ENCODE assay signal across 1 cellular context in the genomic region with DNA sequence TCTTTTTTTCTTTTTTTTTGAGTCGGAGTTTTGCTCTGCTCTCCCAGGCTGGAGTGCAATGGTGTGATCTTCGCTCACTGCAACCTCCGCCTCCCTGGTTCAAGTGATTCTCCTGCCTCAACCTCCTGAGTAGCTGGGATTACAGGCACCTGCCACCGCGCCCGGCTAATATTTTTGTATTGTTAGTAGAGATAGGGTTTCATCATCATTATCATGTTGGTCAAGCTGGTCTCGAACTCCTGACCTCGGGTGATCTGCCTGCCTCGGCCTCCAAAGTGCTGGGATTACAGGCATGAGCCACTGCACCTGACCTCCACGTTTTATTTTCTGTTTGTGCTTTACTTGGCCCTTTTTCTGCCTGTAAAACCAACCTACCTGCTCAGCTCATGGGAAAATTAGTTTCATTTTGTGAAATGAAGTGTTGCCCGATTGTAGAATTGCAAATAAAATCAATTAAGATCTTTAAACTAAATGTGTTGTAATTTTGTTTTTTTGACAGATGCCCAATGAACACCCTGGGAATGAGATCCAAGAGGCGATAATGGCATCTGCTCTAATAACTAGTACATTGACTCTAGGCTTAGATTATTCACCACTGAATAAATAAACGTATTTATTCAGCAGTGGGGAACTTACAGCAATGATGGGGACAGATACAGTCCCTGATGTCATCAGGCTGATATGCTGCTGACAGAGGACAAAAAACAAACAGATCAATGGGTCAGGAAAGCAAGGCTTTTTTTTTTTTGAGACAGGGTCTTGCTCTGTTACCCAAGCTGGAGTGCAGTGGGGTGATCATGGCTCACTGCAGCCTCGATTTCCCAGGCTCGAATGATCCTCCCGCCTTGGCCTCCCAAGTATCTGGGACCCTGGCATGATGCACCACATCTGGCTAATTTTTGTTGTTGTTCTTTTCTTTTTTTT.
TF ChIP-seq lines count a peak whose summit lies in the region.

No MANE protein-coding gene starts in this region.

TF ChIP-seq in HEK293, 187 proteins besides CTCF, POLR2A, EP300 and RAD21:
- TF ChIP-seq PRDM1 (tag by site-specific recombination; IDR thresholded peaks at IDR 0.05) (no peak), ZNF629 (tag by site-specific recombination; IDR thresholded peaks at IDR 0.05) (peak; percentile 47; the same call in 1 of the 2 replicates), ZNF2 (tag by site-specific recombination; IDR thresholded peaks at IDR 0.05) (no peak), ZNF585B (tag by site-specific recombination; IDR thresholded peaks at IDR 0.05) (no peak)
- TF ChIP-seq, protein P1, sequence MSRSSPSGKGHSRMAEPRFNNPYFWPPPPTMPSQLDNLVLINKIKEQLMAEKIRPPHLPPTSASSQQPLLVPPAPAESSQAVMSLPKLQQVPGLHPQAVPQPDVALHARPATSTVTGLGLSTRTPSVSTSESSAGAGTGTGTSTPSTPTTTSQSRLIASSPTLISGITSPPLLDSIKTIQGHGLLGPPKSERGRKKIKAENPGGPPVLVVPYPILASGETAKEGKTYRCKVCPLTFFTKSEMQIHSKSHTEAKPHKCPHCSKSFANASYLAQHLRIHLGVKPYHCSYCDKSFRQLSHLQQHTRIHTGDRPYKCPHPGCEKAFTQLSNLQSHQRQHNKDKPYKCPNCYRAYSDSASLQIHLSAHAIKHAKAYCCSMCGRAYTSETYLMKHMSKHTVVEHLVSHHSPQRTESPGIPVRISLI (tag by site-specific recombination; IDR thresholded peaks at IDR 0.05), result peak; percentile 94
